In genomic region chr3:690770-691169, GRCh38 we compare ENCODE assay signal across 4 cellular contexts.
"Had no signal": no experiment of that assay in that cellular context is flagged by ENCODE, and none has a peak within 500 bp of the region (broad histone marks: within the 10 kb centered on the region; RNA-seq: fewer than 3 reads in every experiment).

No MANE protein-coding gene starts in this region.

- ATAC-seq: GM23338 had no signal

- H3K4me3 ChIP-seq: GM23338 had no signal

- H2AFZ ChIP-seq: GM23338 had no signal

- DNase-seq: H9, HCEC 1CT, KBM-7 had no signal

- H3K4me2 ChIP-seq: GM23338 had no signal
